ENCODE assay signal across 11 cellular contexts in genomic region chr6:56549014-56549413, GRCh38.
DNase-seq lines count a peak whose midpoint lies in the region; ATAC-seq and TF ChIP-seq lines count a peak whose summit lies in the region.
"Had no signal": no experiment of that assay in that cellular context is flagged by ENCODE, and none has a peak within 500 bp of the region (broad histone marks: within the 10 kb centered on the region; RNA-seq: fewer than 3 reads in every experiment).

No MANE protein-coding gene starts in this region.

- peaks cover 27% of the 10 kb centered on the region for H3K4me1 ChIP-seq in rectal smooth muscle tissue (ENCODE audit: control insufficient read depth, insufficient read depth, low read length)

- H3K4me3 ChIP-seq in fibroblast of mammary gland (ENCODE audit: control insufficient read depth, low read depth, low read length) (no peak overlapping the region), rectal smooth muscle tissue (ENCODE audit: low read length) (no peak overlapping the region)

- no peak overlapping the region for H3K9ac ChIP-seq in rectal smooth muscle tissue (ENCODE audit: low read length)

- TF ChIP-seq CTCF in GM12874 (IDR thresholded peaks at IDR 0.05; ENCODE audit: insufficient read depth, low read depth, low read length) = peak; percentile 19; the same call in 1 of the 2 replicates
- TF ChIP-seq CTCF in fibroblast of mammary gland (conservative IDR thresholded peaks at IDR 0.05; ENCODE audit: control insufficient read depth, insufficient read depth, low read depth, low read length) = peak; percentile 49

- H3K36me3 ChIP-seq in rectal smooth muscle tissue (ENCODE audit: control insufficient read depth, insufficient read depth, low read length) = no peaks in the 10 kb centered on the region

- no peak for ATAC-seq in HG02588 (IDR thresholded peaks at IDR 0.05; ENCODE audit: unreplicated experiment)
- ATAC-seq in HG03108 (IDR thresholded peaks at IDR 0.05; ENCODE audit: unreplicated experiment) = no peak
- ATAC-seq in GM19467 (IDR thresholded peaks at IDR 0.05; ENCODE audit: unreplicated experiment) = no peak

- peak; percentile 14 for DNase-seq in NCI-H748 treated with DMSO at 0.1 percent for 48 hours (lab: John Stamatoyannopoulos, UW)
- DNase-seq in fibroblast of mammary gland (ENCODE audit: low read depth) = peak; percentile 45
- no peak for DNase-seq in NCI-H226
- DNase-seq: activated naive CD8-positive, alpha-beta T cell treated with anti-CD3 and anti-CD28 coated beads, Interleukin-2, amount 10 ng/mL, durations not matched to agents 7 days and 5 days; NCI-H2081 treated with DMSO at 0.1 percent for 48 hours; T1000 had no signal

- peak overlapping the region; percentile 65 for H3K27ac ChIP-seq in rectal smooth muscle tissue (ENCODE audit: low read depth, low read length)

- no peaks in the 10 kb centered on the region for H3K27me3 ChIP-seq in rectal smooth muscle tissue (ENCODE audit: control insufficient read depth, insufficient read depth, low read length)
